12 cellular contexts compared by ENCODE assay signal in genomic region chr3:55615694-55616310, GRCh38.
DNase-seq lines count a peak whose midpoint lies in the region; TF ChIP-seq lines count a peak whose summit lies in the region.
"Had no signal": no experiment of that assay in that cellular context is flagged by ENCODE, and none has a peak within 500 bp of the region (broad histone marks: within the 10 kb centered on the region; RNA-seq: fewer than 3 reads in every experiment).

No MANE protein-coding gene starts in this region.

- no peak for TF ChIP-seq POLR2A in testis (IDR thresholded peaks at IDR 0.05)
- TF ChIP-seq POLR2A in spleen (IDR thresholded peaks at IDR 0.05): no peak
- no peak for TF ChIP-seq POLR2A in erythroblast (IDR thresholded peaks at IDR 0.05; ENCODE audit: low read length)

- peaks cover 3% of the 10 kb centered on the region for H3K27me3 Mint-ChIP-seq in Caco-2 (ENCODE audit: insufficient read depth, unreplicated experiment)

- peak overlapping the region; percentile 48 for H3K9ac ChIP-seq in HUES6 (ENCODE audit: low read length)
- no peak overlapping the region for H3K9ac ChIP-seq in adipocyte (ENCODE audit: low read length)
- H3K9ac ChIP-seq in iPS-18a (ENCODE audit: low read length): no peak overlapping the region

- H3K4me3 ChIP-seq in HUES6 (ENCODE audit: low read depth, low read length) (peak overlapping the region; percentile 27; the same call in 1 of the 2 replicates), adipocyte (ENCODE audit: low read length) (no peak overlapping the region), iPS-18a (ENCODE audit: low read length) (peak overlapping the region; percentile 18), testis (no peak overlapping the region), Caco-2 (ENCODE audit: low read depth, low read length) (no peak overlapping the region), spleen (no peak overlapping the region)
- H3K4me3 ChIP-seq: SK-N-MC had no signal

- intact Hi-C loops in testis (cut with DNase I; ENCODE audit: low total_unique reads) (no loop called here), Caco-2 (cut with micrococcal nuclease; ENCODE audit: unreplicated experiment) (no loop called here), spleen (cut with DNase I; ENCODE audit: low total_unique reads) (no loop called here)

- no peak for TF ChIP-seq CTCF in testis (IDR thresholded peaks at IDR 0.05)
- no peak for TF ChIP-seq CTCF in Caco-2 (IDR thresholded peaks at IDR 0.05; ENCODE audit: insufficient read depth in 1 of 2, low read depth in 1 of 2, low read length in 1 of 2, severe bottlenecking in 1 of 2, unreplicated experiment in 1 of 2)
- TF ChIP-seq CTCF in spleen (IDR thresholded peaks at IDR 0.05 in 8 of 11, conservative IDR thresholded peaks at IDR 0.05 in 3 of 11): no peak

- no peaks in the 10 kb centered on the region for H3K36me3 ChIP-seq in HUES6 (ENCODE audit: control insufficient read depth, insufficient read depth, low read length)
- no peaks in the 10 kb centered on the region for H3K36me3 ChIP-seq in adipocyte (ENCODE audit: control insufficient read depth, insufficient read depth, low read length, severe bottlenecking)
- no peaks in the 10 kb centered on the region for H3K36me3 ChIP-seq in iPS-18a (ENCODE audit: control insufficient read depth, low read depth, low read length)
- H3K36me3 ChIP-seq in testis (ENCODE audit: low read depth, missing control alignments): no peaks in the 10 kb centered on the region
- H3K36me3 ChIP-seq in Caco-2 (ENCODE audit: control insufficient read depth, insufficient read depth, low read length): no peaks in the 10 kb centered on the region
- H3K36me3 ChIP-seq in spleen: no peaks in the 10 kb centered on the region

- peaks cover 6% of the 10 kb centered on the region for H3K36me3 Mint-ChIP-seq in Caco-2 (ENCODE audit: insufficient read depth, unreplicated experiment)

- no peak overlapping the region for H3K27ac Mint-ChIP-seq in Caco-2 (ENCODE audit: unreplicated experiment)

- H3K9me3 ChIP-seq in HUES6 (ENCODE audit: control insufficient read depth, insufficient read depth, low read depth, low read length) (no peaks in the 10 kb centered on the region), adipocyte (ENCODE audit: control insufficient read depth, low read length) (no peaks in the 10 kb centered on the region), iPS-18a (ENCODE audit: control insufficient read depth, low read depth, low read length) (no peaks in the 10 kb centered on the region), testis (no peaks in the 10 kb centered on the region), Caco-2 (no peaks in the 10 kb centered on the region), spleen (no peaks in the 10 kb centered on the region)

- DNase-seq in adipocyte (ENCODE audit: low read depth) (peak; percentile 73), testis (peak; percentile 23), Caco-2 (no peak), spleen (no peak), erythroblast (lab: John Stamatoyannopoulos, UW) (no peak)
- DNase-seq: activated CD4-positive, CD25-positive, alpha-beta regulatory T cell; COR-L47; effector memory CD4-positive, alpha-beta T cell; NCI-H1092 treated with DMSO at 0.1 percent for 48 hours had no signal

- BruUV-seq in Caco-2 (replicated peaks; lab: Mats Ljungman, UMichigan): no TSS peak

- POLR2A ChIA-PET in Caco-2 (lab: Charles Lee): no interaction called here

- no peaks in the 10 kb centered on the region for H3K27me3 ChIP-seq in HUES6 (ENCODE audit: control insufficient read depth, insufficient read depth, low read length)
- H3K27me3 ChIP-seq in adipocyte (replicated peaks; ENCODE audit: control insufficient read depth, insufficient read depth, low read length): peaks cover 18% of the 10 kb centered on the region
- no peaks in the 10 kb centered on the region for H3K27me3 ChIP-seq in iPS-18a (ENCODE audit: control insufficient read depth, insufficient read depth, low read length)
- H3K27me3 ChIP-seq in testis: no peaks in the 10 kb centered on the region
- H3K27me3 ChIP-seq in Caco-2 (replicated peaks; ENCODE audit: control insufficient read depth, insufficient read depth, low read length): no peaks in the 10 kb centered on the region
- no peaks in the 10 kb centered on the region for H3K27me3 ChIP-seq in spleen (replicated peaks in 1 of 7)

- CTCF ChIA-PET in Caco-2 (lab: Charles Lee): interaction anchor here (0.5 kb wide), 1 partner anchor 264 kb away, joined by 3 read pairs; no protein-coding TSS in a partner anchor

- H3K4me1 ChIP-seq in HUES6 (ENCODE audit: control insufficient read depth, insufficient read depth, low read length) (peaks cover 74% of the 10 kb centered on the region), adipocyte (ENCODE audit: control insufficient read depth, insufficient read depth, low read length) (peaks cover 16% of the 10 kb centered on the region), iPS-18a (ENCODE audit: control insufficient read depth, low read depth, low read length) (peaks cover 32% of the 10 kb centered on the region), testis (peaks cover 16% of the 10 kb centered on the region), Caco-2 (peaks cover 20% of the 10 kb centered on the region), spleen (peaks cover 0 to 13% (median 3%) of the 10 kb centered on the region in 6 donors)

- H3K27ac ChIP-seq in HUES6 (ENCODE audit: low read depth, low read length) (peak overlapping the region; percentile 89; the same call in 1 of the 2 replicates), iPS-18a (ENCODE audit: low read length) (no peak overlapping the region), testis (peak overlapping the region in 1 of 2 donors; percentile 32), spleen (peak overlapping the region in 4 of 8 donors; percentile 26 to 49 (median 38))
- H3K27ac ChIP-seq: SK-N-MC had no signal

- H3K4me3 Mint-ChIP-seq in Caco-2 (ENCODE audit: unreplicated experiment): no peak overlapping the region

- peaks cover 12% of the 10 kb centered on the region for H3K4me1 Mint-ChIP-seq in Caco-2 (ENCODE audit: low read depth, unreplicated experiment)

- H3K9me3 Mint-ChIP-seq in Caco-2 (ENCODE audit: unreplicated experiment): no peaks in the 10 kb centered on the region

- 74 to 78% methylated on average over 8 of the region's 8 CpGs for WGBS in testis, 2 donors
- 33 to 63% (median 53%) methylated on average over 8 of the region's 8 CpGs for WGBS in spleen, 5 donors

Comparison
In these comparisons a context has a peak if more than half of its experiments do, and no peak if none do; other contexts are left out.
1. H3K4me3 ChIP-seq: peak in HUES6 (single experiment) and iPS-18a (single experiment); none in adipocyte (single experiment), testis (0 of 2), Caco-2 (single experiment) and spleen (0 of 8).
2. DNase-seq: peak in adipocyte (single experiment) and testis (single experiment); none in Caco-2 (0 of 2), spleen (single experiment) and erythroblast (0 of 2).